30 cellular contexts compared by ENCODE assay signal in the genomic region with DNA sequence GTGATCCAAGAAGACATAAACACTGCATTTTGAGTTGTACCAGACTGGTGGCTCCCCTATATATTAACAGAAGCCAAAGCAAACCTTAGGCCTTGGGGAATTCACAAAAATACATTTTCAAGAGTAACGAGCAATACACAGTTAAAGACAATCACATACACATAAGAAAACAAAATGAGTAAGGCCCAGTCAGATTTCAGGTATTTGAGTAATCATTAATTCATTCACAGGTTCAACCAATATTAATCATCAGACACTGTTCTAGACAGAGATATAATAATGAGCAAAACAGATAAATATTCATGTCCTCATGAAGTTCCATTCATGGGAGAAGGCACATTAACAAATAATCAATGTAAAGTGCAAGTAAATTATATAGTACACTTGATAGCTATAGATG. TPM values are rescaled to one million over a fixed set of nuclear protein-coding genes. Genes with fewer than 3 reads are reported as not detected.
"Had no signal": no experiment of that assay in that cellular context is flagged by ENCODE, and none has a peak within 500 bp of the region (broad histone marks: within the 10 kb centered on the region; RNA-seq: fewer than 3 reads in every experiment).

No MANE protein-coding gene starts in this region.

- H3K9ac ChIP-seq: SK-N-SH had no signal

- ATAC-seq: activated CD8-positive, alpha-beta T cell treated with anti-CD3 and anti-CD28 coated beads for 36 hours; activated T-cell treated with anti-CD3 and anti-CD28 coated beads, Interleukin-2, amount 50 U/mL, for 72 hours; activated T-helper 17 cell treated with anti-CD3 and anti-CD28 coated beads, Interleukin-2, amount 50 U/mL, for 72 hours; Panc1 had no signal

- H3K27ac ChIP-seq: brain microvascular endothelial cell, SJSA1 had no signal

- H3K4me3 ChIP-seq: MG63, SJSA1 had no signal

- DNase-seq: activated CD4-positive, alpha-beta T cell treated with anti-CD3 and anti-CD28 coated beads, Interleukin-2, amount 50 U/mL, for 4 hours; activated CD8-positive, alpha-beta T cell treated with anti-CD3 and anti-CD28 coated beads for 36 hours; activated effector memory CD4-positive, alpha-beta T cell treated with anti-CD3 and anti-CD28 coated beads, Interleukin-2, amount 50 U/mL, for 16 hours; activated naive CD4-positive, alpha-beta T cell; activated naive CD4-positive, alpha-beta T cell treated with anti-CD3 and anti-CD28 coated beads, Interleukin-2, amount 50 U/mL, for 16 hours; activated naive CD8-positive, alpha-beta T cell treated with anti-CD3 and anti-CD28 coated beads for 36 hours; activated T-cell treated with anti-CD3 and anti-CD28 coated beads, Interleukin-2, amount 50 U/mL, for 1 hour; activated T-cell treated with anti-CD3 and anti-CD28 coated beads, Interleukin-2, amount 50 U/mL, for 72 hours; amniotic stem cell; aorta; brain microvascular endothelial cell; Kasumi-1; KG1; MG63; NCI-H1048; NCI-H1105 treated with DMSO at 0.1 percent for 48 hours; NCI-H1436; NCI-H1694; NCI-H1930; NCI-H2081 treated with DMSO at 0.1 percent for 48 hours; NCI-H345; NCI-H524 treated with DMSO at 0.1 percent for 48 hours; SHP77 treated with DMSO at 0.1 percent for 48 hours; SK-N-SH had no signal

- H3K4me2 ChIP-seq: SK-N-SH had no signal

- H3K9me3 ChIP-seq: MG63, SJSA1, SK-N-SH had no signal

- FAIRE-seq: TTC549 had no signal

- H3K27me3 ChIP-seq: brain microvascular endothelial cell, MG63, SJSA1 had no signal

RNA-seq across cellular contexts. Expression of a gene that starts 9.6 kb away (rescaled TPM):
- total RNA-seq: activated CD8-positive, alpha-beta T cell treated with anti-CD3 and anti-CD28 coated beads for 36 hours; activated naive CD8-positive, alpha-beta T cell treated with anti-CD3 and anti-CD28 coated beads for 36 hours; activated T-cell treated with anti-CD3 and anti-CD28 coated beads, Interleukin-2, amount 50 U/mL, for 72 hours; NCI-H460; RPMI7951; SJSA1 had no signal
